ENCODE assay signal across 29 cellular contexts in the genomic region with DNA sequence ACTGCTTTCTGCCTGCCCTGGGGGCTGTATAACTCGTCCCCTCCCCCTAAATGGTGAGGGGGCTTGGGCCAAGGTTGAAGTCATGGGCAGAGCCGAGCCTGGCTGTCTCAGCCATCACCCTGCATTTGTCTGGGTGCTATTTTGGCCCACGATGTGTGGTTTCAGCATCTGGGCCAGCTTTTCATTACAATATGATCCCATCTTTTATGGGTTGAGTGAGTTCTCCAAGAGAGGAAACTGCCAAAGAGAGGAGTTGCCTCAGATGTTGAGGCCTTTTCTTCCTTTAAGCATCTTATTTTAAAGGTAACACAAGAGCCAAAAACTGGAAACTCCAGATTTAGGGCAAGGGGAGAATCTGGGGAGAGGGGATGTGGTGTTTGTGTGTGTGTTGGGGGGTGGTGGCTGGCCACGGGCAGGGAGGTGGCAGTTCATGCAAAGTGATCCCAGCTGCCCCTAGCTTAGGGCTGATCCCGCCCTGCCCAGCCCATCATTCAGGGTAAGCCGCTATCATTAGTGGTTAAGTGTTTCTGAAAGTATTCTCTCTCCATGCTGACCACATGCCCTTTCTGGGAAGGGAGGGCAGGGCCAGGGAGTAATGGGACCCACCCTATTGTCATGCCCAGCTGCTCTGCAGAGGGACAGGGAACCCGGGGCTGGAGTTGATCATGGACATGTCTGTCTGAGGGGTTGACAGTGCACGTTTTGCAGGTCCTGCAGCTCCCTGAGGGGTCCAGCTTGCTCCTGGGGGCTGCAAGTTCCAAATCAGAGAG.
DNase-seq lines count a peak whose midpoint lies in the region; ATAC-seq, FAIRE-seq and TF ChIP-seq lines count a peak whose summit lies in the region.
"Had no signal": no experiment of that assay in that cellular context is flagged by ENCODE, and none has a peak within 500 bp of the region (broad histone marks: within the 10 kb centered on the region; RNA-seq: fewer than 3 reads in every experiment).

No MANE protein-coding gene starts in this region.

- peak; percentile 37 for ATAC-seq in Right ventricle myocardium superior (ENCODE audit: poor library complexity)
- peak; percentile 40 to 42 for ATAC-seq in right cardiac atrium
- ATAC-seq in GM18861 (IDR thresholded peaks at IDR 0.05; ENCODE audit: unreplicated experiment) = no peak
- ATAC-seq: activated CD4-positive, CD25-positive, alpha-beta regulatory T cell treated with anti-CD3 and anti-CD28 coated beads, Interleukin-2, amount 50 U/mL, for 24 hours; gastroesophageal sphincter; HCT116; natural killer cell had no signal

- no peak overlapping the region for H2AFZ ChIP-seq in astrocyte (ENCODE audit: low read depth, low read length)

- FAIRE-seq in astrocyte (lab: Jason Lieb, UNC) = no peak
- FAIRE-seq: GM18507 had no signal

- H3K9me3 ChIP-seq in right atrium auricular region = no peaks in the 10 kb centered on the region
- H3K9me3 ChIP-seq in astrocyte (ENCODE audit: insufficient read depth, low read depth, low read length) = no peaks in the 10 kb centered on the region
- no peaks in the 10 kb centered on the region for H3K9me3 ChIP-seq in right cardiac atrium (ENCODE audit: control insufficient read depth, low read length)
- H3K9me3 ChIP-seq in vagina = no peaks in the 10 kb centered on the region
- H3K9me3 ChIP-seq: esophagus muscularis mucosa, gastroesophageal sphincter, transverse colon had no signal

- no peak overlapping the region for H3K4me3 Mint-ChIP-seq in astrocyte (ENCODE audit: unreplicated experiment)
- no peak overlapping the region for H3K4me3 Mint-ChIP-seq in activated naive CD8-positive, alpha-beta T cell treated with anti-CD3 and anti-CD28 coated beads for 36 hours
- H3K4me3 Mint-ChIP-seq: activated naive CD4-positive, alpha-beta T cell treated with anti-CD3 and anti-CD28 coated beads, Interleukin-2, amount 50 U/mL, for 24 hours; mesothelial cell of epicardium; natural killer cell had no signal

- H3K36me3 ChIP-seq in right atrium auricular region (peaks cover under 1% of the 10 kb centered on the region), astrocyte (ENCODE audit: insufficient read depth, low read length) (no peaks in the 10 kb centered on the region), vagina (peaks cover 0 to 5% of the 10 kb centered on the region in 2 donors)

- H3K27me3 ChIP-seq in right atrium auricular region (no peaks in the 10 kb centered on the region), astrocyte (ENCODE audit: insufficient read depth, low read length) (no peaks in the 10 kb centered on the region), right cardiac atrium (ENCODE audit: control insufficient read depth, insufficient read depth) (no peaks in the 10 kb centered on the region), vagina (no peaks in the 10 kb centered on the region)
- H3K27me3 ChIP-seq: esophagus muscularis mucosa, gastroesophageal sphincter, transverse colon had no signal

- H3K27ac ChIP-seq in right atrium auricular region (no peak overlapping the region), astrocyte (ENCODE audit: low read depth, low read length) (no peak overlapping the region), right cardiac atrium (ENCODE audit: low read length) (no peak overlapping the region), vagina (peak overlapping the region; percentile 16), substantia nigra (ENCODE audit: low read depth, low read length, poor library complexity, severe bottlenecking) (no peak overlapping the region)
- H3K27ac ChIP-seq: esophagus muscularis mucosa, gastroesophageal sphincter, KMS-11, transverse colon had no signal

- H3K4me1 ChIP-seq in right atrium auricular region (peaks cover 0 to 7% of the 10 kb centered on the region in 2 donors), astrocyte (ENCODE audit: insufficient read depth, low read length) (peaks cover 11% of the 10 kb centered on the region), right cardiac atrium (ENCODE audit: control insufficient read depth, insufficient read depth, low read length) (no peaks in the 10 kb centered on the region), vagina (no peaks in the 10 kb centered on the region)

- 75% methylated on average over 8 of the region's 8 CpGs for WGBS in right cardiac atrium

- DNase-seq in Right ventricle myocardium superior = no peak
- DNase-seq in right atrium auricular region (ENCODE audit: low spot score) = no peak
- no peak for DNase-seq in astrocyte (ENCODE audit: low read depth)
- DNase-seq in right cardiac atrium = no peak
- no peak for DNase-seq in vagina (ENCODE audit: extremely low spot score in 2 of 2)
- DNase-seq in activated naive CD8-positive, alpha-beta T cell treated with anti-CD3 and anti-CD28 coated beads for 36 hours = no peak
- no peak for DNase-seq in substantia nigra (lab: John Stamatoyannopoulos, UW)
- DNase-seq: activated CD4-positive, alpha-beta T cell treated with anti-CD3 and anti-CD28 coated beads, Interleukin-2, amount 50 U/mL, for 48 hours; activated CD8-positive, alpha-beta memory T cell treated with anti-CD3 and anti-CD28 coated beads, Interleukin-2, amount 50 U/mL, for 4 hours; caudate nucleus; DMS79 treated with DMSO at 0.1 percent for 48 hours; natural killer cell; NCI-H1436 treated with DMSO at 0.1 percent for 48 hours; NCI-H446; OCI-M1; SHP77 treated with DMSO at 0.1 percent for 48 hours; stimulated activated CD4-positive, alpha-beta T cell treated with anti-CD3 and anti-CD28 coated beads, Interleukin-1b, Interleukin-23, amount 100 ng/mL, for 48 hours; stimulated activated CD8-positive, alpha-beta memory T cell treated with anti-CD3 and anti-CD28 coated beads, Interleukin-4, amount 100 ng/mL, for 48 hours; transverse colon had no signal

- H3K27me3 Mint-ChIP-seq in astrocyte (ENCODE audit: low read depth, unreplicated experiment) = no peaks in the 10 kb centered on the region
- no peaks in the 10 kb centered on the region for H3K27me3 Mint-ChIP-seq in activated naive CD8-positive, alpha-beta T cell treated with anti-CD3 and anti-CD28 coated beads for 36 hours
- H3K27me3 Mint-ChIP-seq: activated naive CD4-positive, alpha-beta T cell treated with anti-CD3 and anti-CD28 coated beads, Interleukin-2, amount 50 U/mL, for 24 hours had no signal

- H3K4me3 ChIP-seq in right atrium auricular region = no peak overlapping the region
- H3K4me3 ChIP-seq in astrocyte (ENCODE audit: insufficient read depth, low read depth, low read length) = no peak overlapping the region
- no peak overlapping the region for H3K4me3 ChIP-seq in right cardiac atrium (ENCODE audit: low read length)
- H3K4me3 ChIP-seq in vagina = no peak overlapping the region
- H3K4me3 ChIP-seq: esophagus muscularis mucosa, gastroesophageal sphincter, smooth muscle cell, transverse colon had no signal

- peaks cover 12% of the 10 kb centered on the region for H3K36me3 Mint-ChIP-seq in astrocyte (ENCODE audit: low read depth, unreplicated experiment)
- peaks cover 2% of the 10 kb centered on the region for H3K36me3 Mint-ChIP-seq in activated naive CD8-positive, alpha-beta T cell treated with anti-CD3 and anti-CD28 coated beads for 36 hours

- intact Hi-C loops in Right ventricle myocardium superior (cut with DNase I) = loop anchor here (10.0 kb wide), 1 partner anchor 57 kb away; no protein-coding TSS in a partner anchor
- intact Hi-C loops in right cardiac atrium (cut with DNase I) = loop anchor here in 1 of 4 donors (10.0 kb wide), 1 partner anchor 73 kb away; no protein-coding TSS in a partner anchor
- intact Hi-C loops in vagina (cut with DNase I) = no loop called here

- no peak overlapping the region for H3K4me2 ChIP-seq in astrocyte (ENCODE audit: low read length)
- H3K4me2 ChIP-seq: KMS-11, smooth muscle cell had no signal

- peaks cover 10% of the 10 kb centered on the region for H3K4me1 Mint-ChIP-seq in astrocyte (ENCODE audit: low read depth, unreplicated experiment)
- no peaks in the 10 kb centered on the region for H3K4me1 Mint-ChIP-seq in activated naive CD8-positive, alpha-beta T cell treated with anti-CD3 and anti-CD28 coated beads for 36 hours
- H3K4me1 Mint-ChIP-seq: activated naive CD4-positive, alpha-beta T cell treated with anti-CD3 and anti-CD28 coated beads, Interleukin-2, amount 50 U/mL, for 24 hours had no signal

- no peaks in the 10 kb centered on the region for H4K20me1 ChIP-seq in astrocyte (ENCODE audit: insufficient read depth, low read length)

- no peaks in the 10 kb centered on the region for H3K79me2 ChIP-seq in astrocyte (ENCODE audit: insufficient read depth, low read length)

- TF ChIP-seq CTCF in right atrium auricular region (IDR thresholded peaks at IDR 0.05) (no peak), astrocyte (IDR thresholded peaks at IDR 0.05; ENCODE audit: insufficient read depth, low read depth, low read length) (no peak), vagina (IDR thresholded peaks at IDR 0.05) (no peak)

- H3K9ac ChIP-seq in astrocyte (ENCODE audit: low read length) = no peak overlapping the region
- H3K9ac ChIP-seq: KMS-11 had no signal

- H3K27ac Mint-ChIP-seq in astrocyte (ENCODE audit: unreplicated experiment) = peak overlapping the region; percentile 53
- no peak overlapping the region for H3K27ac Mint-ChIP-seq in activated naive CD8-positive, alpha-beta T cell treated with anti-CD3 and anti-CD28 coated beads for 36 hours
- H3K27ac Mint-ChIP-seq: activated naive CD4-positive, alpha-beta T cell treated with anti-CD3 and anti-CD28 coated beads, Interleukin-2, amount 50 U/mL, for 24 hours; mesothelial cell of epicardium; natural killer cell had no signal

- no peak for TF ChIP-seq POLR2A in vagina (IDR thresholded peaks at IDR 0.05)

- peaks cover 2% of the 10 kb centered on the region for H3K9me3 Mint-ChIP-seq in astrocyte (ENCODE audit: unreplicated experiment)
- H3K9me3 Mint-ChIP-seq in activated naive CD8-positive, alpha-beta T cell treated with anti-CD3 and anti-CD28 coated beads for 36 hours = no peaks in the 10 kb centered on the region
- H3K9me3 Mint-ChIP-seq: activated naive CD4-positive, alpha-beta T cell treated with anti-CD3 and anti-CD28 coated beads, Interleukin-2, amount 50 U/mL, for 24 hours; mesothelial cell of epicardium; natural killer cell had no signal
